In genomic region chr21:38993561-38993960, GRCh38 we compare ENCODE assay signal across 9 cellular contexts.
DNase-seq lines count a peak whose midpoint lies in the region; ATAC-seq, FAIRE-seq and TF ChIP-seq lines count a peak whose summit lies in the region.
"Had no signal": no experiment of that assay in that cellular context is flagged by ENCODE, and none has a peak within 500 bp of the region (broad histone marks: within the 10 kb centered on the region; RNA-seq: fewer than 3 reads in every experiment).

No MANE protein-coding gene starts in this region.

- H3K79me2 ChIP-seq in OCI-LY7 (ENCODE audit: insufficient read depth, low read depth, low read length): no peaks in the 10 kb centered on the region

- CTCF ChIA-PET in OCI-LY7 (lab: Charles Lee; ENCODE audit: unreplicated experiment): no interaction called here

- H3K4me2 ChIP-seq in OCI-LY7 (ENCODE audit: low read length): no peak overlapping the region

- no TSS peak for BruUV-seq in OCI-LY7 (replicated peaks; lab: Mats Ljungman, UMichigan)

- no peaks in the 10 kb centered on the region for H3K9me2 ChIP-seq in OCI-LY7 (ENCODE audit: insufficient read depth, low read length)

- H3K27ac ChIP-seq in brain microvascular endothelial cell: peak overlapping the region; percentile 20
- peak overlapping the region; percentile 29 to 55 for H3K27ac ChIP-seq in kidney (ENCODE audit: low read depth in 2 of 2, low read length in 2 of 2)
- H3K27ac ChIP-seq in OCI-LY7 (ENCODE audit: low read depth, low read length, poor library complexity, severe bottlenecking): no peak overlapping the region
- H3K27ac ChIP-seq: VCaP had no signal

- H3K9me3 ChIP-seq in kidney (ENCODE audit: control insufficient read depth in 1 of 2, low read length in 2 of 2) (no peaks in the 10 kb centered on the region), OCI-LY7 (ENCODE audit: low read length) (no peaks in the 10 kb centered on the region)

- TF ChIP-seq CTCF in brain microvascular endothelial cell (IDR thresholded peaks at IDR 0.05; ENCODE audit: low read depth, low read length, missing control alignments) (no peak), kidney (IDR thresholded peaks at IDR 0.05; ENCODE audit: borderline replicate concordance, extremely low read depth, insufficient read depth) (no peak), OCI-LY7 (conservative IDR thresholded peaks at IDR 0.05; ENCODE audit: low read length) (no peak)

- no peaks in the 10 kb centered on the region for H3K36me3 ChIP-seq in brain microvascular endothelial cell (replicated peaks)
- no peaks in the 10 kb centered on the region for H3K36me3 ChIP-seq in kidney (ENCODE audit: control insufficient read depth in 1 of 2, insufficient read depth in 2 of 2, low read length in 2 of 2)
- H3K36me3 ChIP-seq in OCI-LY7 (ENCODE audit: insufficient read depth, low read length): no peaks in the 10 kb centered on the region

- POLR2A ChIA-PET in OCI-LY7 (lab: Charles Lee): no interaction called here

- H3K4me1 ChIP-seq in kidney (ENCODE audit: control insufficient read depth in 1 of 2, insufficient read depth in 1 of 2, low read depth in 1 of 2, low read length in 2 of 2) (peaks cover 17 to 30% of the 10 kb centered on the region in 2 donors), OCI-LY7 (ENCODE audit: insufficient read depth, low read length, poor library complexity, severe bottlenecking) (no peaks in the 10 kb centered on the region)

- H2AFZ ChIP-seq in OCI-LY7 (ENCODE audit: low read length): no peak overlapping the region

- no peak overlapping the region for H3K9ac ChIP-seq in kidney (ENCODE audit: low read length in 2 of 2)

- H3K4me3 ChIP-seq in brain microvascular endothelial cell (ENCODE audit: low read depth, low read length) (no peak overlapping the region), kidney (ENCODE audit: low read length in 2 of 2) (peak overlapping the region in 1 of 2 donors; percentile 4), OCI-LY7 (ENCODE audit: low read depth, low read length, poor library complexity, severe bottlenecking) (no peak overlapping the region)

- no peaks in the 10 kb centered on the region for H3K27me3 ChIP-seq in brain microvascular endothelial cell (replicated peaks)

- DNase-seq in HPDE6-E6E7 (ENCODE audit: extremely low spot score) (peak; percentile 84), brain microvascular endothelial cell (peak; percentile 93), kidney (peak; percentile 75), stromal cell of bone marrow (ENCODE audit: low read depth) (peak; percentile 78), CD1c-positive myeloid dendritic cell (ENCODE audit: extremely low spot score) (no peak), OCI-LY7 (ENCODE audit: low spot score) (no peak)
- no peak for DNase-seq in stimulated activated naive CD4-positive, alpha-beta T cell (lab: John Stamatoyannopoulos, UW)

- intact Hi-C loops in kidney (cut with DNase I) (loop anchor here (10.0 kb wide), 1 partner anchor 59 kb away; no protein-coding TSS in a partner anchor), OCI-LY7 (cut with micrococcal nuclease; ENCODE audit: unreplicated experiment) (no loop called here)

- no peaks in the 10 kb centered on the region for H4K20me1 ChIP-seq in OCI-LY7 (ENCODE audit: insufficient read depth, low read length)

- no peak for ATAC-seq in GM18511 (IDR thresholded peaks at IDR 0.05; ENCODE audit: unreplicated experiment)

- peak; percentile 71 for FAIRE-seq in kidney (lab: Jason Lieb, UNC)

- in situ Hi-C loops in brain microvascular endothelial cell (cut with HindIII; ENCODE audit: low pct_ligation_motif_present, low sequenced_read_pairs): no loop called here

Comparison
In these comparisons a context has a peak if more than half of its experiments do, and no peak if none do; other contexts are left out.
1. DNase-seq: peak in HPDE6-E6E7 (single experiment), brain microvascular endothelial cell (single experiment), kidney (single experiment) and stromal cell of bone marrow (single experiment); none in CD1c-positive myeloid dendritic cell (single experiment), OCI-LY7 (single experiment) and stimulated activated naive CD4-positive, alpha-beta T cell (0 of 6).